In genomic region chr2:9228088-9228751, GRCh38 we compare ENCODE assay signal across 15 cellular contexts. TPM values are rescaled to one million over a fixed set of nuclear protein-coding genes. Genes with fewer than 3 reads are reported as not detected.
DNase-seq lines count a peak whose midpoint lies in the region; ATAC-seq and TF ChIP-seq lines count a peak whose summit lies in the region.
"Had no signal": no experiment of that assay in that cellular context is flagged by ENCODE, and none has a peak within 500 bp of the region (broad histone marks: within the 10 kb centered on the region; RNA-seq: fewer than 3 reads in every experiment).

No MANE protein-coding gene starts in this region.

- peaks cover 89% of the 10 kb centered on the region for H3K4me1 Mint-ChIP-seq in nephron progenitor cell
- no peaks in the 10 kb centered on the region for H3K4me1 Mint-ChIP-seq in CD4-positive, alpha-beta T cell (ENCODE audit: low read depth)
- H3K4me1 Mint-ChIP-seq: activated CD4-positive, alpha-beta T cell treated with anti-CD3 and anti-CD28 coated beads, Interleukin-2, amount 10 ng/mL, durations not matched to agents 24 days and 14 days had no signal

- H3K36me3 Mint-ChIP-seq in nephron progenitor cell (ENCODE audit: low read depth) = no peaks in the 10 kb centered on the region
- no peaks in the 10 kb centered on the region for H3K36me3 Mint-ChIP-seq in CD4-positive, alpha-beta T cell (ENCODE audit: low read depth)

- ATAC-seq in HG02571 (IDR thresholded peaks at IDR 0.05; ENCODE audit: unreplicated experiment) = no peak
- no peak for ATAC-seq in CD4-positive, alpha-beta T cell (ENCODE audit: poor library complexity)
- ATAC-seq in activated CD4-positive, CD25-positive, alpha-beta regulatory T cell treated with anti-CD3 and anti-CD28 coated beads, Interleukin-2, amount 50 U/mL, for 24 hours = no peak
- ATAC-seq: body of pancreas had no signal

- no peak overlapping the region for H3K4me2 ChIP-seq in fibroblast of lung (ENCODE audit: extremely low read depth, insufficient read depth, low read length)

- peak overlapping the region; percentile 5 for H3K27ac Mint-ChIP-seq in nephron progenitor cell
- H3K27ac Mint-ChIP-seq in CD4-positive, alpha-beta T cell = no peak overlapping the region
- H3K27ac Mint-ChIP-seq: activated CD4-positive, alpha-beta T cell treated with anti-CD3 and anti-CD28 coated beads, Interleukin-2, amount 10 ng/mL, durations not matched to agents 24 days and 14 days; activated T-helper 1 cell treated with anti-CD3 and anti-CD28 coated beads, Interleukin-12 subunit alpha, Interleukin-12 subunit beta, Interleukin-2, Interleukin-4 antibody, amounts not matched to agents 30 ng/mL and 10 ng/mL and 1 ng/mL, durations not matched to agents 14 hours and 24 hours and 36 hours; T-helper 1 cell treated with Interleukin-12 subunit alpha and Interleukin-12 subunit beta and Interleukin-4 antibody, amounts not matched to agents 30 μg/mL and 1 μg/mL, for 36 hours had no signal

- H3K4me1 ChIP-seq in fibroblast of lung (ENCODE audit: control insufficient read depth, extremely low read depth, insufficient read depth, low read length) = peaks cover 26% of the 10 kb centered on the region

- no peak overlapping the region for H2AFZ ChIP-seq in fibroblast of lung (ENCODE audit: low read length)

- no peak overlapping the region for H3K4me3 ChIP-seq in AG10803 (ENCODE audit: low read length)
- no peak overlapping the region for H3K4me3 ChIP-seq in fibroblast of lung (replicated peaks in 1 of 4; ENCODE audit: control extremely low read depth in 1 of 4, insufficient read depth in 1 of 4, low read depth in 3 of 4, low read length in 4 of 4)
- H3K4me3 ChIP-seq: body of pancreas had no signal

- H3K9me3 Mint-ChIP-seq in nephron progenitor cell = no peaks in the 10 kb centered on the region
- no peaks in the 10 kb centered on the region for H3K9me3 Mint-ChIP-seq in CD4-positive, alpha-beta T cell
- H3K9me3 Mint-ChIP-seq: activated CD4-positive, alpha-beta T cell treated with anti-CD3 and anti-CD28 coated beads, Interleukin-2, amount 10 ng/mL, durations not matched to agents 24 days and 14 days; activated T-helper 1 cell treated with anti-CD3 and anti-CD28 coated beads, Interleukin-12 subunit alpha, Interleukin-12 subunit beta, Interleukin-2, Interleukin-4 antibody, amounts not matched to agents 30 ng/mL and 10 ng/mL and 1 ng/mL, durations not matched to agents 14 hours and 24 hours and 36 hours; T-helper 1 cell treated with Interleukin-12 subunit alpha and Interleukin-12 subunit beta and Interleukin-4 antibody, amounts not matched to agents 30 μg/mL and 1 μg/mL, for 36 hours had no signal

- intact Hi-C loops in CD4-positive, alpha-beta T cell (cut with DNase I, micrococcal nuclease) = no loop called here

- no peaks in the 10 kb centered on the region for H3K27me3 ChIP-seq in fibroblast of lung (ENCODE audit: control insufficient read depth, insufficient read depth, low read length)
- H3K27me3 ChIP-seq in CD4-positive, alpha-beta T cell (ENCODE audit: control insufficient read depth, insufficient read depth, low read length) = no peaks in the 10 kb centered on the region
- H3K27me3 ChIP-seq: body of pancreas had no signal

- DNase-seq in AG10803 (ENCODE audit: low read depth) (peak; percentile 68), RKO (ENCODE audit: low spot score) (peak; percentile 79), fibroblast of lung (ENCODE audit: low read depth in 2 of 2) (peak; percentile 63 to 89), nephron progenitor cell (no peak), DMS79 (lab: John Stamatoyannopoulos, UW) (no peak)
- no peak for DNase-seq in CD4-positive, alpha-beta T cell
- DNase-seq: activated CD4-positive, alpha-beta T cell treated with anti-CD3 and anti-CD28 coated beads, Interleukin-2, amount 10 ng/mL, durations not matched to agents 24 days and 14 days; body of pancreas; C1 segment of cervical spinal cord; NCI-H2171; stimulated activated naive CD4-positive, alpha-beta T cell had no signal

- no peaks in the 10 kb centered on the region for H4K20me1 ChIP-seq in fibroblast of lung (ENCODE audit: control insufficient read depth, extremely low read depth, insufficient read depth, low read length)

- H3K27ac ChIP-seq in fibroblast of lung (ENCODE audit: insufficient read depth, low read length) = peak overlapping the region; percentile 28
- no peak overlapping the region for H3K27ac ChIP-seq in CD4-positive, alpha-beta T cell (ENCODE audit: low read depth, low read length)
- H3K27ac ChIP-seq: body of pancreas had no signal

- no peak overlapping the region for H3K4me3 Mint-ChIP-seq in nephron progenitor cell
- H3K4me3 Mint-ChIP-seq in CD4-positive, alpha-beta T cell = no peak overlapping the region
- H3K4me3 Mint-ChIP-seq: activated CD4-positive, alpha-beta T cell treated with anti-CD3 and anti-CD28 coated beads, Interleukin-2, amount 10 ng/mL, durations not matched to agents 24 days and 14 days; activated T-helper 1 cell treated with anti-CD3 and anti-CD28 coated beads, Interleukin-12 subunit alpha, Interleukin-12 subunit beta, Interleukin-2, Interleukin-4 antibody, amounts not matched to agents 30 ng/mL and 10 ng/mL and 1 ng/mL, durations not matched to agents 14 hours and 24 hours and 36 hours; T-helper 1 cell treated with Interleukin-12 subunit alpha and Interleukin-12 subunit beta and Interleukin-4 antibody, amounts not matched to agents 30 μg/mL and 1 μg/mL, for 36 hours had no signal

- H3K27me3 Mint-ChIP-seq in nephron progenitor cell (ENCODE audit: low read depth, poor library complexity) = no peaks in the 10 kb centered on the region
- peaks cover 25% of the 10 kb centered on the region for H3K27me3 Mint-ChIP-seq in CD4-positive, alpha-beta T cell

- TF ChIP-seq CTCF in AG10803 (conservative IDR thresholded peaks at IDR 0.05; ENCODE audit: low read length) (no peak), fibroblast of lung (conservative IDR thresholded peaks at IDR 0.05 in 1 of 2, IDR thresholded peaks at IDR 0.05 in 1 of 2; ENCODE audit: low read depth in 1 of 2, low read length in 2 of 2) (no peak), nephron progenitor cell (IDR thresholded peaks at IDR 0.05) (no peak)
- no peak for TF ChIP-seq CTCF in CD4-positive, alpha-beta T cell (IDR thresholded peaks at IDR 0.05)

- peaks cover 72% of the 10 kb centered on the region for H3K79me2 ChIP-seq in fibroblast of lung (ENCODE audit: control insufficient read depth, insufficient read depth, low read length)

- H3K36me3 ChIP-seq in fibroblast of lung (ENCODE audit: control insufficient read depth, insufficient read depth, low read length) = no peaks in the 10 kb centered on the region

- CTCF ChIA-PET in CD4-positive, alpha-beta T cell (lab: Charles Lee) = no interaction called here

- POLR2A ChIA-PET in CD4-positive, alpha-beta T cell (lab: Charles Lee) = no interaction called here

- no peaks in the 10 kb centered on the region for H3K9me3 ChIP-seq in fibroblast of lung (ENCODE audit: control insufficient read depth, insufficient read depth, low read depth, low read length)
- H3K9me3 ChIP-seq in CD4-positive, alpha-beta T cell (ENCODE audit: control insufficient read depth, low read length) = no peaks in the 10 kb centered on the region
- H3K9me3 ChIP-seq: body of pancreas had no signal

- no peak overlapping the region for H3K9ac ChIP-seq in fibroblast of lung (ENCODE audit: insufficient read depth, low read length)

RNA-seq across cellular contexts. Expression of gene ASAP2, which starts 21.6 kb away (rescaled TPM):
- 16.4 and 19.2 TPM in 2 replicates for total RNA-seq in fibroblast of lung
- polyA plus RNA-seq in fibroblast of lung = 19.9 and 24.0 TPM in 2 replicates
- 10.2 and 11.4 TPM in 2 replicates for polyA plus RNA-seq in fibroblast of lung (2012)
- polyA minus RNA-seq in fibroblast of lung (ENCODE audit: low replicate concordance) = 10.2 and 14.3 TPM in 2 replicates
- under 1 TPM in 1 of 2 experiments, not detected in 1; 0.16 TPM for total RNA-seq in CD4-positive, alpha-beta T cell

Comparison
In these comparisons a context has a peak if more than half of its experiments do, and no peak if none do; other contexts are left out.
1. DNase-seq: peak in AG10803 (single experiment), RKO (single experiment) and fibroblast of lung (2 of 2); none in nephron progenitor cell (single experiment), CD4-positive, alpha-beta T cell (0 of 10) and DMS79 (single experiment).
2. RNA of gene ASAP2, which starts 21.6 kb away (total RNA-seq): 16.4 to 19.2 TPM in fibroblast of lung; 0.16 TPM in CD4-positive, alpha-beta T cell; every median in the first group is over 10 times any median in the second.